In genomic region chr20:32434434-32434833, GRCh38 we compare ENCODE assay signal across 1 cellular context.
TF ChIP-seq lines count a peak whose summit lies in the region.

No MANE protein-coding gene starts in this region.

TF ChIP-seq in K562, 482 proteins besides CTCF, POLR2A, EP300 and RAD21 (continued from another document):
- TF ChIP-seq, protein P1, sequence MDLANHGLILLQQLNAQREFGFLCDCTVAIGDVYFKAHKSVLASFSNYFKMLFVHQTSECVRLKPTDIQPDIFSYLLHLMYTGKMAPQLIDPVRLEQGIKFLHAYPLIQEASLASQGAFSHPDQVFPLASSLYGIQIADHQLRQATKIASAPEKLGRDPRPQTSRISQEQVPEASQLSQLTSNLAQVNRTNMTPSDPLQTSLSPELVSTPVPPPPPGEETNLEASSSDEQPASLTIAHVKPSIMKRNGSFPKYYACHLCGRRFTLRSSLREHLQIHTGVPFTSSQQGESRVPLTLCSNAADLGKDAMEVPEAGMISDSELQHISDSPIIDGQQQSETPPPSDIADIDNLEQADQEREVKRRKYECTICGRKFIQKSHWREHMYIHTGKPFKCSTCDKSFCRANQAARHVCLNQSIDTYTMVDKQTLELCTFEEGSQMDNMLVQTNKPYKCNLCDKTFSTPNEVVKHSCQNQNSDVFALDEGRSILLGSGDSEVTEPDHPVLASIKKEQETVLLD (IDR thresholded peaks at IDR 0.05) = no peak
- TF ChIP-seq FOXK1 (CRISPR knock-in tag; IDR thresholded peaks at IDR 0.05; ENCODE audit: borderline replicate concordance) = no peak
